ENCODE assay signal across 8 cellular contexts in the genomic region with DNA sequence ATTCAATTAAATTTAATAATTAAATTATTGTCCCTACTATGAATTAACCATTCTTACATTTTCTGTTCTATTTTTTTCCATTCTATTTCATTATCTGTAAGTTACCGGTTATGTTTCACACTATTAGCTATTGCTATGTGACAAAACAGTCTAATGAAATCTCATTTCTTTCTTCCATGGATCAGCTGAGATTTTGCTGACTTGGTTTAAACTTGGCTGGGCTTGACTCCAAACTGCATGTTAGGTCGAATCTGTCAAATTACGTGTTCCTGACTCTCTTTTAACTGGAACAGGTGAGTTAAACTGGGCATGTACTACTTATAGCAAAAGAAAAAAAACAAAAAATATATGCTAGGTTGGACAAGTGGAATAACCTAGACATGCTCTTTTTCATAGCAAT.
"Had no signal": no experiment of that assay in that cellular context is flagged by ENCODE, and none has a peak within 500 bp of the region (broad histone marks: within the 10 kb centered on the region; RNA-seq: fewer than 3 reads in every experiment).

No MANE protein-coding gene starts in this region.

- DNase-seq: GDM1, GF-D8 had no signal

- FAIRE-seq: G401.6, GM12878, GM12891, GM12892, GM18507, GM19239 had no signal

- ATAC-seq: GM12878 had no signal

- H3K4me3 ChIP-seq: GM12878 had no signal
